1 cellular context compared by ENCODE assay signal in the genomic region with DNA sequence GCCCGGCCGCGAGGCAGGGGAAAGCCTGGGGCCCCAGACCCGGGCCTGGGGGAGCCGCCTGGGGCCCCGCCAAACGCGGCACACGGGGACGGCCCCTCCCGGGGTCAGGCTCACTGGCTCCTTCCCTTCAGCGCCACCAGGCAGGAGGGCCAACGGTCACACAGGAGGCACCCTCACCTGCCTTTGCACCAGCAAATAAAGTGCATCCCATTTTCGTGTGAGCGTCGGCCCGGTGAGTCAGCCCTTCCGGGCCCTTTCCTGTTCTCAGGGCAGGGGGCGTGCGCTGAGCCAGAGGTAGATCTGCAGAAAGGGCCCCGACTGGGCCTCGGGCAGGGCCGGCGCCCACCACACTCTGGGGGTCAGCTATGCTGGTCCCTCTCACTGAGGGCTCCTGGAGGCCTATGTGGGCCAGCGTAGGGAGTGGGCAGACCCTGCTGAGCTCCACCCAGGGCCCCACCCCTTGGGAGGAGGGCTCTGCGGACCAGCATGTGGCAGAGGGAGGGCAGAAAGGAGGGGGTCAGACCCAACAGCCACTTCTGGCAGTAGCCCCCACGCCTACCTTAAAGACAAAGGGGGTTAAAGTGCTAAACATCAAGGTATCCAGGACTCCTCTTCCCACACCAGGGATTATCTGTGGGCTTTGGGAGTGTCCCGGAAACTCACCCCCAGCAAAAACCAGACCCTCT.
TF ChIP-seq lines count a peak whose summit lies in the region.

No MANE protein-coding gene starts in this region.

TF ChIP-seq in HepG2, 621 proteins besides CTCF, POLR2A, EP300 and RAD21 (continued from another document and continues in another):
- TF ChIP-seq, protein P1, sequence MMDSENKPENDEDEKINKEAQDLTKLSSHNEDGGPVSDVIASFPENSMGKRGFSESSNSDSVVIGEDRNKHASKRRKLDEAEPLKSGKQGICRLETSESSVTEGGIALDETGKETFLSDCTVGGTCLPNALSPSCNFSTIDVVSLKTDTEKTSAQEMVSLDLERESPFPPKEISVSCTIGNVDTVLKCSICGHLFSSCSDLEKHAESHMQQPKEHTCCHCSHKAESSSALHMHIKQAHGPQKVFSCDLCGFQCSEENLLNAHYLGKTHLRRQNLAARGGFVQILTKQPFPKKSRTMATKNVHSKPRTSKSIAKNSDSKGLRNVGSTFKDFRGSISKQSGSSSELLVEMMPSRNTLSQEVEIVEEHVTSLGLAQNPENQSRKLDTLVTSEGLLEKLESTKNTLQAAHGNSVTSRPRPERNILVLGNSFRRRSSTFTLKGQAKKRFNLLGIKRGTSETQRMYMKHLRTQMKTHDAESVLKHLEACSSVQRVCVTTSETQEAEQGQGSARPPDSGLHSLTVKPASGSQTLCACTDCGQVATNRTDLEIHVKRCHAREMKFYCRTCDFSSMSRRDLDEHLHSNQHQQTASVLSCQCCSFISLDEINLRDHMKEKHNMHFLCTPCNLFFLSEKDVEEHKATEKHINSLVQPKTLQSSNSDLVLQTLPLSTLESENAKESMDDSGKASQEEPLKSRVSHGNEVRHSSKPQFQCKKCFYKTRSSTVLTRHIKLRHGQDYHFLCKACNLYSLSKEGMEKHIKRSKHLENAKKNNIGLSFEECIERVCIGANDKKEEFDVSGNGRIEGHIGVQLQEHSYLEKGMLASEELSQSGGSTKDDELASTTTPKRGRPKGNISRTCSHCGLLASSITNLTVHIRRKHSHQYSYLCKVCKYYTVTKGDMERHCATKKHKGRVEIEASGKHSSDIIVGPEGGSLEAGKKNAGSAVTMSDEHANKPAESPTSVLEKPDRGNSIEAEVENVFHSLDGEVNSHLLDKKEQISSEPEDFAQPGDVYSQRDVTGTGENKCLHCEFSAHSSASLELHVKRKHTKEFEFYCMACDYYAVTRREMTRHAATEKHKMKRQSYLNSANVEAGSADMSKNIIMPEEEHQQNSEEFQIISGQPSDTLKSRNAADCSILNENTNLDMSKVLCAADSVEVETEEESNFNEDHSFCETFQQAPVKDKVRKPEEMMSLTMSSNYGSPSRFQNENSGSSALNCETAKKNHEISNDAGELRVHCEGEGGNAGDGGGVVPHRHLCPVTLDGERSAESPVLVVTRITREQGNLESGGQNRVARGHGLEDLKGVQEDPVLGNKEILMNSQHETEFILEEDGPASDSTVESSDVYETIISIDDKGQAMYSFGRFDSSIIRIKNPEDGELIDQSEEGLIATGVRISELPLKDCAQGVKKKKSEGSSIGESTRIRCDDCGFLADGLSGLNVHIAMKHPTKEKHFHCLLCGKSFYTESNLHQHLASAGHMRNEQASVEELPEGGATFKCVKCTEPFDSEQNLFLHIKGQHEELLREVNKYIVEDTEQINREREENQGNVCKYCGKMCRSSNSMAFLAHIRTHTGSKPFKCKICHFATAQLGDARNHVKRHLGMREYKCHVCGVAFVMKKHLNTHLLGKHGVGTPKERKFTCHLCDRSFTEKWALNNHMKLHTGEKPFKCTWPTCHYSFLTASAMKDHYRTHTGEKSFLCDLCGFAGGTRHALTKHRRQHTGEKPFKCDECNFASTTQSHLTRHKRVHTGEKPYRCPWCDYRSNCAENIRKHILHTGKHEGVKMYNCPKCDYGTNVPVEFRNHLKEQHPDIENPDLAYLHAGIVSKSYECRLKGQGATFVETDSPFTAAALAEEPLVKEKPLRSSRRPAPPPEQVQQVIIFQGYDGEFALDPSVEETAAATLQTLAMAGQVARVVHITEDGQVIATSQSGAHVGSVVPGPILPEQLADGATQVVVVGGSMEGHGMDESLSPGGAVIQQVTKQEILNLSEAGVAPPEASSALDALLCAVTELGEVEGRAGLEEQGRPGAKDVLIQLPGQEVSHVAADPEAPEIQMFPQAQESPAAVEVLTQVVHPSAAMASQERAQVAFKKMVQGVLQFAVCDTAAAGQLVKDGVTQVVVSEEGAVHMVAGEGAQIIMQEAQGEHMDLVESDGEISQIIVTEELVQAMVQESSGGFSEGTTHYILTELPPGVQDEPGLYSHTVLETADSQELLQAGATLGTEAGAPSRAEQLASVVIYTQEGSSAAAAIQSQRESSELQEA (CRISPR knock-in tag; IDR thresholded peaks at IDR 0.05; ENCODE audit: not compliant biosample characterization) = peak; percentile 28
- TF ChIP-seq NR0B2 (CRISPR knock-in tag; IDR thresholded peaks at IDR 0.05) (0 out of 2 replicates have a peak, but pooled peaks have one; percentile 72), MED1 (CRISPR knock-in tag; IDR thresholded peaks at IDR 0.05) (peak; percentile 71), FLYWCH1 (CRISPR knock-in tag; IDR thresholded peaks at IDR 0.05) (no peak), ZNF263 (CRISPR knock-in tag; IDR thresholded peaks at IDR 0.05) (no peak; the same call in none of the 2 replicates), BCL3 (CRISPR knock-in tag; IDR thresholded peaks at IDR 0.05) (peak; percentile 57; the same call in 1 of the 2 replicates), ZNF329 (CRISPR knock-in tag; IDR thresholded peaks at IDR 0.05; ENCODE audit: low read depth) (no peak), SRSF9 (IDR thresholded peaks at IDR 0.05; ENCODE audit: borderline replicate concordance, insufficient read depth, low read depth, low read length, poor library complexity, severe bottlenecking) (no peak), ZC3H13 (CRISPR knock-in tag; IDR thresholded peaks at IDR 0.05) (no peak), ATF1 (CRISPR knock-in tag; IDR thresholded peaks at IDR 0.05) (no peak), ZNF607 (CRISPR knock-in tag; IDR thresholded peaks at IDR 0.05; ENCODE audit: borderline replicate concordance) (no peak), FOXM1 (CRISPR knock-in tag; IDR thresholded peaks at IDR 0.05) (no peak), MTA3 (CRISPR knock-in tag; IDR thresholded peaks at IDR 0.05) (no peak), BRD4 (CRISPR knock-in tag; IDR thresholded peaks at IDR 0.05) (no peak), KDM5B (CRISPR knock-in tag; IDR thresholded peaks at IDR 0.05; ENCODE audit: borderline replicate concordance) (no peak; the same call in 1 of the 2 replicates), ZNF549 (CRISPR knock-in tag; IDR thresholded peaks at IDR 0.05) (no peak), CENPBD1 (CRISPR knock-in tag; IDR thresholded peaks at IDR 0.05; ENCODE audit: borderline replicate concordance, low read depth) (no peak)
- TF ChIP-seq, protein P2, sequence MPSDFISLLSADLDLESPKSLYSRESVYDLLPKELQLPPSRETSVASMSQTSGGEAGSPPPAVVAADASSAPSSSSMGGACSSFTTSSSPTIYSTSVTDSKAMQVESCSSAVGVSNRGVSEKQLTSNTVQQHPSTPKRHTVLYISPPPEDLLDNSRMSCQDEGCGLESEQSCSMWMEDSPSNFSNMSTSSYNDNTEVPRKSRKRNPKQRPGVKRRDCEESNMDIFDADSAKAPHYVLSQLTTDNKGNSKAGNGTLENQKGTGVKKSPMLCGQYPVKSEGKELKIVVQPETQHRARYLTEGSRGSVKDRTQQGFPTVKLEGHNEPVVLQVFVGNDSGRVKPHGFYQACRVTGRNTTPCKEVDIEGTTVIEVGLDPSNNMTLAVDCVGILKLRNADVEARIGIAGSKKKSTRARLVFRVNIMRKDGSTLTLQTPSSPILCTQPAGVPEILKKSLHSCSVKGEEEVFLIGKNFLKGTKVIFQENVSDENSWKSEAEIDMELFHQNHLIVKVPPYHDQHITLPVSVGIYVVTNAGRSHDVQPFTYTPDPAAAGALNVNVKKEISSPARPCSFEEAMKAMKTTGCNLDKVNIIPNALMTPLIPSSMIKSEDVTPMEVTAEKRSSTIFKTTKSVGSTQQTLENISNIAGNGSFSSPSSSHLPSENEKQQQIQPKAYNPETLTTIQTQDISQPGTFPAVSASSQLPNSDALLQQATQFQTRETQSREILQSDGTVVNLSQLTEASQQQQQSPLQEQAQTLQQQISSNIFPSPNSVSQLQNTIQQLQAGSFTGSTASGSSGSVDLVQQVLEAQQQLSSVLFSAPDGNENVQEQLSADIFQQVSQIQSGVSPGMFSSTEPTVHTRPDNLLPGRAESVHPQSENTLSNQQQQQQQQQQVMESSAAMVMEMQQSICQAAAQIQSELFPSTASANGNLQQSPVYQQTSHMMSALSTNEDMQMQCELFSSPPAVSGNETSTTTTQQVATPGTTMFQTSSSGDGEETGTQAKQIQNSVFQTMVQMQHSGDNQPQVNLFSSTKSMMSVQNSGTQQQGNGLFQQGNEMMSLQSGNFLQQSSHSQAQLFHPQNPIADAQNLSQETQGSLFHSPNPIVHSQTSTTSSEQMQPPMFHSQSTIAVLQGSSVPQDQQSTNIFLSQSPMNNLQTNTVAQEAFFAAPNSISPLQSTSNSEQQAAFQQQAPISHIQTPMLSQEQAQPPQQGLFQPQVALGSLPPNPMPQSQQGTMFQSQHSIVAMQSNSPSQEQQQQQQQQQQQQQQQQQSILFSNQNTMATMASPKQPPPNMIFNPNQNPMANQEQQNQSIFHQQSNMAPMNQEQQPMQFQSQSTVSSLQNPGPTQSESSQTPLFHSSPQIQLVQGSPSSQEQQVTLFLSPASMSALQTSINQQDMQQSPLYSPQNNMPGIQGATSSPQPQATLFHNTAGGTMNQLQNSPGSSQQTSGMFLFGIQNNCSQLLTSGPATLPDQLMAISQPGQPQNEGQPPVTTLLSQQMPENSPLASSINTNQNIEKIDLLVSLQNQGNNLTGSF (CRISPR knock-in tag; IDR thresholded peaks at IDR 0.05) = 0 out of 2 replicates have a peak, but pooled peaks have one; percentile 20
- TF ChIP-seq, protein P3, sequence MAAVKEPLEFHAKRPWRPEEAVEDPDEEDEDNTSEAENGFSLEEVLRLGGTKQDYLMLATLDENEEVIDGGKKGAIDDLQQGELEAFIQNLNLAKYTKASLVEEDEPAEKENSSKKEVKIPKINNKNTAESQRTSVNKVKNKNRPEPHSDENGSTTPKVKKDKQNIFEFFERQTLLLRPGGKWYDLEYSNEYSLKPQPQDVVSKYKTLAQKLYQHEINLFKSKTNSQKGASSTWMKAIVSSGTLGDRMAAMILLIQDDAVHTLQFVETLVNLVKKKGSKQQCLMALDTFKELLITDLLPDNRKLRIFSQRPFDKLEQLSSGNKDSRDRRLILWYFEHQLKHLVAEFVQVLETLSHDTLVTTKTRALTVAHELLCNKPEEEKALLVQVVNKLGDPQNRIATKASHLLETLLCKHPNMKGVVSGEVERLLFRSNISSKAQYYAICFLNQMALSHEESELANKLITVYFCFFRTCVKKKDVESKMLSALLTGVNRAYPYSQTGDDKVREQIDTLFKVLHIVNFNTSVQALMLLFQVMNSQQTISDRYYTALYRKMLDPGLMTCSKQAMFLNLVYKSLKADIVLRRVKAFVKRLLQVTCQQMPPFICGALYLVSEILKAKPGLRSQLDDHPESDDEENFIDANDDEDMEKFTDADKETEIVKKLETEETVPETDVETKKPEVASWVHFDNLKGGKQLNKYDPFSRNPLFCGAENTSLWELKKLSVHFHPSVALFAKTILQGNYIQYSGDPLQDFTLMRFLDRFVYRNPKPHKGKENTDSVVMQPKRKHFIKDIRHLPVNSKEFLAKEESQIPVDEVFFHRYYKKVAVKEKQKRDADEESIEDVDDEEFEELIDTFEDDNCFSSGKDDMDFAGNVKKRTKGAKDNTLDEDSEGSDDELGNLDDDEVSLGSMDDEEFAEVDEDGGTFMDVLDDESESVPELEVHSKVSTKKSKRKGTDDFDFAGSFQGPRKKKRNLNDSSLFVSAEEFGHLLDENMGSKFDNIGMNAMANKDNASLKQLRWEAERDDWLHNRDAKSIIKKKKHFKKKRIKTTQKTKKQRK (IDR thresholded peaks at IDR 0.05; ENCODE audit: low read length) = no peak
- TF ChIP-seq, protein P4, sequence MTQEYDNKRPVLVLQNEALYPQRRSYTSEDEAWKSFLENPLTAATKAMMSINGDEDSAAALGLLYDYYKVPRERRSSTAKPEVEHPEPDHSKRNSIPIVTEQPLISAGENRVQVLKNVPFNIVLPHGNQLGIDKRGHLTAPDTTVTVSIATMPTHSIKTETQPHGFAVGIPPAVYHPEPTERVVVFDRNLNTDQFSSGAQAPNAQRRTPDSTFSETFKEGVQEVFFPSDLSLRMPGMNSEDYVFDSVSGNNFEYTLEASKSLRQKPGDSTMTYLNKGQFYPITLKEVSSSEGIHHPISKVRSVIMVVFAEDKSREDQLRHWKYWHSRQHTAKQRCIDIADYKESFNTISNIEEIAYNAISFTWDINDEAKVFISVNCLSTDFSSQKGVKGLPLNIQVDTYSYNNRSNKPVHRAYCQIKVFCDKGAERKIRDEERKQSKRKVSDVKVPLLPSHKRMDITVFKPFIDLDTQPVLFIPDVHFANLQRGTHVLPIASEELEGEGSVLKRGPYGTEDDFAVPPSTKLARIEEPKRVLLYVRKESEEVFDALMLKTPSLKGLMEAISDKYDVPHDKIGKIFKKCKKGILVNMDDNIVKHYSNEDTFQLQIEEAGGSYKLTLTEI (CRISPR knock-in tag; conservative IDR thresholded peaks at IDR 0.05) = no peak
- TF ChIP-seq, protein P5, sequence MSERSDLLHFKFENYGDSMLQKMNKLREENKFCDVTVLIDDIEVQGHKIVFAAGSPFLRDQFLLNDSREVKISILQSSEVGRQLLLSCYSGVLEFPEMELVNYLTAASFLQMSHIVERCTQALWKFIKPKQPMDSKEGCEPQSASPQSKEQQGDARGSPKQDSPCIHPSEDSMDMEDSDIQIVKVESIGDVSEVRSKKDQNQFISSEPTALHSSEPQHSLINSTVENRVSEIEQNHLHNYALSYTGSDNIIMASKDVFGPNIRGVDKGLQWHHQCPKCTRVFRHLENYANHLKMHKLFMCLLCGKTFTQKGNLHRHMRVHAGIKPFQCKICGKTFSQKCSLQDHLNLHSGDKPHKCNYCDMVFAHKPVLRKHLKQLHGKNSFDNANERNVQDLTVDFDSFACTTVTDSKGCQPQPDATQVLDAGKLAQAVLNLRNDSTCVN (CRISPR knock-in tag; IDR thresholded peaks at IDR 0.05; ENCODE audit: borderline replicate concordance) = peak; percentile 71; the same call in 1 of the 2 replicates
- TF ChIP-seq, protein P6, sequence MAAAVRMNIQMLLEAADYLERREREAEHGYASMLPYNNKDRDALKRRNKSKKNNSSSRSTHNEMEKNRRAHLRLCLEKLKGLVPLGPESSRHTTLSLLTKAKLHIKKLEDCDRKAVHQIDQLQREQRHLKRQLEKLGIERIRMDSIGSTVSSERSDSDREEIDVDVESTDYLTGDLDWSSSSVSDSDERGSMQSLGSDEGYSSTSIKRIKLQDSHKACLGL (CRISPR knock-in tag; IDR thresholded peaks at IDR 0.05) = peak; percentile 49; the same call in 1 of the 2 replicates
